In genomic region chr20:3032624-3033023, GRCh38 we compare ENCODE assay signal across 18 cellular contexts. TPM values are rescaled to one million over a fixed set of nuclear protein-coding genes. Genes with fewer than 3 reads are reported as not detected.
DNase-seq lines count a peak whose midpoint lies in the region; ATAC-seq and TF ChIP-seq lines count a peak whose summit lies in the region.
"Had no signal": no experiment of that assay in that cellular context is flagged by ENCODE, and none has a peak within 500 bp of the region (broad histone marks: within the 10 kb centered on the region; RNA-seq: fewer than 3 reads in every experiment).

No MANE protein-coding gene starts in this region.

- H3K4me1 ChIP-seq in gastrocnemius medialis, result peaks cover 0 to 3% of the 10 kb centered on the region in 2 donors

- H3K9me3 ChIP-seq in gastrocnemius medialis, result no peaks in the 10 kb centered on the region

- in situ Hi-C loops in gastrocnemius medialis (cut with MboI; ENCODE audit: low sequenced_read_pairs in 4 of 4), result no loop called here

- TF ChIP-seq POLR2A in gastrocnemius medialis (IDR thresholded peaks at IDR 0.05), result no peak

- no peak overlapping the region for H3K4me3 ChIP-seq in gastrocnemius medialis

- H3K27ac ChIP-seq in layer of hippocampus (ENCODE audit: low read depth, low read length) (peak overlapping the region; percentile 1), gastrocnemius medialis (peak overlapping the region in 3 of 4 donors; percentile 41 to 61 (median 57))
- H3K27ac ChIP-seq: 22Rv1 had no signal

- peaks cover 0 to 55% of the 10 kb centered on the region in 2 donors for H3K36me3 ChIP-seq in gastrocnemius medialis

- no peak for TF ChIP-seq CTCF in gastrocnemius medialis (IDR thresholded peaks at IDR 0.05 in 4 of 5, conservative IDR thresholded peaks at IDR 0.05 in 1 of 5)
- TF ChIP-seq CTCF in GM20000 (IDR thresholded peaks at IDR 0.05; ENCODE audit: extremely low read depth, missing control alignments), result no peak

- DNase-seq in Right ventricle myocardium inferior (ENCODE audit: missing footprints), result peak; percentile 74
- no peak for DNase-seq in cardiac septum (ENCODE audit: low spot score)
- peak; percentile 42 to 72 for DNase-seq in gastrocnemius medialis
- no peak for DNase-seq in NCI-H2029 treated with DMSO at 0.1 percent for 48 hours (lab: John Stamatoyannopoulos, UW)
- no peak for DNase-seq in cerebellum (ENCODE audit: low spot score)
- no peak for DNase-seq in SW 1271 (lab: John Stamatoyannopoulos, UW)
- DNase-seq in GM20000 (ENCODE audit: low spot score), result no peak
- DNase-seq: DMS79 treated with DMSO at 0.1 percent for 48 hours, KBM-7, MV-4-11, NCI-H1694 treated with DMSO at 0.1 percent for 48 hours, NCI-H2107, NCI-H510A, NCI-H774, OCI-M1, SHP77 treated with DMSO at 0.1 percent for 48 hours had no signal

- H3K27me3 ChIP-seq in layer of hippocampus (ENCODE audit: control insufficient read depth, insufficient read depth, low read length) (no peaks in the 10 kb centered on the region), gastrocnemius medialis (no peaks in the 10 kb centered on the region)

- intact Hi-C loops in Right ventricle myocardium inferior (cut with DNase I) (no loop called here), cardiac septum (cut with DNase I) (no loop called here), gastrocnemius medialis (cut with DNase I; ENCODE audit: low total_unique reads) (no loop called here)

- peak; percentile 54 for ATAC-seq in Right ventricle myocardium inferior
- ATAC-seq in gastrocnemius medialis, result peak; percentile 51 to 59

RNA-seq across cellular contexts. Expression of gene GNRH2, which starts 10.8 kb away (rescaled TPM):
- total RNA-seq in Right ventricle myocardium inferior (not detected), cardiac septum (not detected), gastrocnemius medialis (not detected), cerebellum (not detected)

RNA-seq across cellular contexts. Expression of gene MRPS26, which starts 13.2 kb away (rescaled TPM):
- total RNA-seq in Right ventricle myocardium inferior, result 52.2 TPM
- total RNA-seq in cardiac septum, result 43.0 TPM
- 10 to 100 TPM; 58.7 to 69.8 (median 62.8) TPM for total RNA-seq in gastrocnemius medialis
- 17.4 TPM for total RNA-seq in cerebellum

RNA-seq across cellular contexts. Expression of gene OXT, which starts 38.8 kb away (rescaled TPM):
- total RNA-seq in Right ventricle myocardium inferior, result 0.54 TPM
- not detected for total RNA-seq in cardiac septum
- total RNA-seq in gastrocnemius medialis, result 1 to 10 TPM in 1 of 4 donors, not detected in 3; 2.2 TPM
- total RNA-seq in cerebellum, result not detected

RNA-seq across cellular contexts. Expression of gene AVP, which starts 51.9 kb away (rescaled TPM):
- total RNA-seq in Right ventricle myocardium inferior (0.84 TPM), cardiac septum (not detected), gastrocnemius medialis (not detected), cerebellum (not detected)

Comparison
In these comparisons a context has a peak if more than half of its experiments do, and no peak if none do; other contexts are left out.
1. DNase-seq: peak in Right ventricle myocardium inferior (single experiment) and gastrocnemius medialis (2 of 2); none in cardiac septum (single experiment), NCI-H2029 treated with DMSO at 0.1 percent for 48 hours (single experiment), cerebellum (single experiment), SW 1271 (0 of 2) and GM20000 (single experiment).